In genomic region chr7:97973206-97973658, GRCh38 we compare ENCODE assay signal across 3 cellular contexts.
TF ChIP-seq lines count a peak whose summit lies in the region.

No MANE protein-coding gene starts in this region.

TF ChIP-seq in SK-N-SH, 30 proteins besides CTCF, POLR2A, EP300 and RAD21 (continued from another document):
- 0 out of 2 replicates have a peak, but pooled peaks have one; percentile 8 for TF ChIP-seq PBX3 (IDR thresholded peaks at IDR 0.05)
- no peak for TF ChIP-seq TAF1 (IDR thresholded peaks at IDR 0.05; ENCODE audit: borderline replicate concordance, low read depth, low read length)

TF ChIP-seq in SK-N-SH treated with all-trans-retinoic acid at 6 μM for 48 hours, 23 proteins besides CTCF, POLR2A, EP300 and RAD21 (continued from another document):
- TF ChIP-seq CSRNP3 (CRISPR knock-in tag; IDR thresholded peaks at IDR 0.05): no peak

TF ChIP-seq in K562, 482 proteins besides CTCF, POLR2A, EP300 and RAD21 (continued from another document):
- TF ChIP-seq PKNOX1 (IDR thresholded peaks at IDR 0.05) (peak; percentile 83), TEAD4 (IDR thresholded peaks at IDR 0.05; ENCODE audit: low read length) (no peak), TEAD4 (CRISPR knock-in tag; IDR thresholded peaks at IDR 0.05; ENCODE audit: borderline replicate concordance) (no peak), RBM25 (IDR thresholded peaks at IDR 0.05; ENCODE audit: low read depth, low read length, severe bottlenecking) (peak; percentile 12), MYNN (IDR thresholded peaks at IDR 0.05) (no peak), MYNN (CRISPR knock-in tag; IDR thresholded peaks at IDR 0.05) (no peak), ZBTB5 (IDR thresholded peaks at IDR 0.05) (no peak), VEZF1 (CRISPR knock-in tag; IDR thresholded peaks at IDR 0.05) (0 out of 2 replicates have a peak, but pooled peaks have one; percentile 34), NR3C1 (CRISPR knock-in tag; IDR thresholded peaks at IDR 0.05) (no peak), GTF3C2 (IDR thresholded peaks at IDR 0.05; ENCODE audit: borderline replicate concordance, extremely low read depth, insufficient read length) (no peak), ZZZ3 (IDR thresholded peaks at IDR 0.05) (no peak), E2F4 (CRISPR knock-in tag; IDR thresholded peaks at IDR 0.05; ENCODE audit: low read depth) (no peak), SNAPC5 (CRISPR knock-in tag; IDR thresholded peaks at IDR 0.05) (no peak), HBP1 (CRISPR knock-in tag; IDR thresholded peaks at IDR 0.05) (no peak), NFYB (IDR thresholded peaks at IDR 0.05; ENCODE audit: extremely low read depth, insufficient read length) (peak; percentile 42), NKRF (IDR thresholded peaks at IDR 0.05; ENCODE audit: borderline replicate concordance) (no peak), GATAD2B (IDR thresholded peaks at IDR 0.05; ENCODE audit: borderline replicate concordance) (no peak), PBX2 (CRISPR knock-in tag; IDR thresholded peaks at IDR 0.05; ENCODE audit: low read depth) (no peak), PBX2 (tag; conservative IDR thresholded peaks at IDR 0.05; ENCODE audit: low read depth) (no peak), XRCC3 (IDR thresholded peaks at IDR 0.05) (no peak)
